17 cellular contexts compared by ENCODE assay signal in the genomic region with DNA sequence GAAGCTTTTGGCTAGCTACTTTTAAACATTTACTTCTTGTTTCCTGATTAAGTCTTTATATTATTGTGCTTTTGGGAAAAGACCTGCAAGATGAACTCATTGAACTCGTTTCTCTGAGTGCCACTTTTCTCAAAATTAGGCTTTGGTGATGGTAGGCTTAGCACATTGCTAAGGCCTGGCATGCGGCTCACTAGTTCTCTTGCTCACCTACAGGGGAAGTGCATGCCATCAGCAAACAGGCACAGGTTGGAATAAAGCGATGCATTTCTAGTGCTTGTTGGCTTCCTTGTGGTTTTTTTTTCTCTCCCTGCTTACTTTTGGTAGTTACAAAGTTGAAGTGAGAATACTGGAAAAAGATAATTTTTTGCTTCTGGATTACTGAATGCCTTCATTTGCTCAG.
"Had no signal": no experiment of that assay in that cellular context is flagged by ENCODE, and none has a peak within 500 bp of the region (broad histone marks: within the 10 kb centered on the region; RNA-seq: fewer than 3 reads in every experiment).

No MANE protein-coding gene starts in this region.

- DNase-seq: activated CD8-positive, alpha-beta memory T cell treated with anti-CD3 and anti-CD28 coated beads, Interleukin-2, amount 50 U/mL, for 48 hours; activated CD8-positive, alpha-beta T cell treated with anti-CD3 and anti-CD28 coated beads for 36 hours; activated naive CD8-positive, alpha-beta T cell treated with anti-CD3 and anti-CD28 coated beads, Interleukin-2, amount 10 ng/mL, durations not matched to agents 7 days and 5 days; anterior cingulate cortex; dorsolateral prefrontal cortex; head of caudate nucleus; mucosa of descending colon; nephron progenitor cell; ovary; stimulated activated CD4-positive, alpha-beta T cell treated with anti-CD3 and anti-CD28 coated beads, Interleukin-2, amount 100 ng/mL, for 48 hours; stimulated activated CD8-positive, alpha-beta memory T cell treated with anti-CD3 and anti-CD28 coated beads, Interleukin-4, amount 100 ng/mL, for 48 hours had no signal

- H3K9me3 Mint-ChIP-seq: activated CD8-positive, alpha-beta T cell treated with anti-CD3 and anti-CD28 coated beads for 36 hours; activated naive CD8-positive, alpha-beta T cell treated with anti-CD3 and anti-CD28 coated beads, Interleukin-2, amount 10 ng/mL, durations not matched to agents 7 days and 5 days; T-helper 2 cell treated with Interferon-gamma antibody and Interleukin-4, amounts not matched to agents 5 μg/mL and 100 μg/mL, for 36 hours had no signal

- ATAC-seq: activated CD8-positive, alpha-beta T cell treated with anti-CD3 and anti-CD28 coated beads for 36 hours; mucosa of descending colon had no signal

- H3K27me3 Mint-ChIP-seq: activated CD8-positive, alpha-beta T cell treated with anti-CD3 and anti-CD28 coated beads for 36 hours; activated naive CD8-positive, alpha-beta T cell treated with anti-CD3 and anti-CD28 coated beads, Interleukin-2, amount 10 ng/mL, durations not matched to agents 7 days and 5 days; stimulated activated naive CD8-positive, alpha-beta T cell treated with anti-CD3 and anti-CD28 coated beads, Interleukin-15, Interleukin-2, amounts not matched to agents 100 ng/mL and 50 ng/mL, for 24 hours had no signal

- H3K27ac ChIP-seq: breast epithelium, esophagus muscularis mucosa, ovary, thoracic aorta, vagina had no signal

- H3K27me3 ChIP-seq: breast epithelium, dorsolateral prefrontal cortex, esophagus muscularis mucosa, ovary, vagina had no signal

- H3K36me3 ChIP-seq: breast epithelium, esophagus muscularis mucosa, ovary, thoracic aorta, vagina had no signal

- H3K9me3 ChIP-seq: breast epithelium, esophagus muscularis mucosa, mucosa of descending colon, ovary, thoracic aorta, vagina had no signal

- H3K4me1 ChIP-seq: breast epithelium had no signal

- H3K4me3 Mint-ChIP-seq: activated CD8-positive, alpha-beta T cell treated with anti-CD3 and anti-CD28 coated beads for 36 hours; activated naive CD8-positive, alpha-beta T cell treated with anti-CD3 and anti-CD28 coated beads, Interleukin-2, amount 10 ng/mL, durations not matched to agents 7 days and 5 days; stimulated activated naive CD8-positive, alpha-beta T cell treated with anti-CD3 and anti-CD28 coated beads, Interleukin-15, Interleukin-2, amounts not matched to agents 100 ng/mL and 50 ng/mL, for 24 hours; T-helper 2 cell treated with Interferon-gamma antibody and Interleukin-4, amounts not matched to agents 5 μg/mL and 100 μg/mL, for 36 hours had no signal

- H3K27ac Mint-ChIP-seq: activated CD8-positive, alpha-beta T cell treated with anti-CD3 and anti-CD28 coated beads for 36 hours; activated naive CD8-positive, alpha-beta T cell treated with anti-CD3 and anti-CD28 coated beads, Interleukin-2, amount 10 ng/mL, durations not matched to agents 7 days and 5 days; stimulated activated naive CD8-positive, alpha-beta T cell treated with anti-CD3 and anti-CD28 coated beads, Interleukin-15, Interleukin-2, amounts not matched to agents 100 ng/mL and 50 ng/mL, for 24 hours; T-helper 2 cell treated with Interferon-gamma antibody and Interleukin-4, amounts not matched to agents 5 μg/mL and 100 μg/mL, for 36 hours had no signal

- H3K4me3 ChIP-seq: breast epithelium, dorsolateral prefrontal cortex, esophagus muscularis mucosa, mucosa of descending colon, ovary, thoracic aorta, vagina had no signal
